Comparison of ENCODE assay signal across 1 cellular context in genomic region chr11:117097567-117098268, GRCh38.
A peak's percentile ranks its signal among the peaks of the same experiment; 100 is the strongest.
TF ChIP-seq lines count a peak whose summit lies in the region.

No MANE protein-coding gene starts in this region.

TF ChIP-seq in HepG2, 621 proteins besides CTCF, POLR2A, EP300 and RAD21:
- peak; percentile 30 for TF ChIP-seq ZFY (CRISPR knock-in tag; IDR thresholded peaks at IDR 0.05)
- TF ChIP-seq HES4 (CRISPR knock-in tag; IDR thresholded peaks at IDR 0.05; ENCODE audit: borderline replicate concordance), result peak; percentile 53; the same call in 1 of the 2 replicates
- TF ChIP-seq ZNF546 (CRISPR knock-in tag; conservative IDR thresholded peaks at IDR 0.05), result 0 out of 2 replicates have a peak, but pooled peaks have one; percentile 70
- TF ChIP-seq ZNF777 (CRISPR knock-in tag; IDR thresholded peaks at IDR 0.05), result peak; percentile 14; the same call in 1 of the 2 replicates
- TF ChIP-seq PHF8 (CRISPR knock-in tag; IDR thresholded peaks at IDR 0.05), result peak; percentile 38; the same call in 1 of the 2 replicates
- no peak for TF ChIP-seq CBFB (CRISPR knock-in tag; IDR thresholded peaks at IDR 0.05)
- peak; percentile 60; the same call in 1 of the 2 replicates for TF ChIP-seq UBTF (CRISPR knock-in tag; IDR thresholded peaks at IDR 0.05)
- TF ChIP-seq MAX (IDR thresholded peaks at IDR 0.05), result no peak
- TF ChIP-seq KAT7 (CRISPR knock-in tag; IDR thresholded peaks at IDR 0.05; ENCODE audit: borderline replicate concordance), result 0 out of 2 replicates have a peak, but pooled peaks have one; percentile 40
- no peak for TF ChIP-seq RELA (CRISPR knock-in tag; IDR thresholded peaks at IDR 0.05)
- TF ChIP-seq AGO2 (optimal IDR thresholded peaks at IDR 0.05; ENCODE audit: low read depth, low read length), result peak; percentile 35
- TF ChIP-seq ZNF101 (CRISPR knock-in tag; IDR thresholded peaks at IDR 0.05; ENCODE audit: borderline replicate concordance, low read depth), result no peak
- peak; percentile 4; the same call in 1 of the 2 replicates for TF ChIP-seq KDM5A (IDR thresholded peaks at IDR 0.05; ENCODE audit: borderline replicate concordance, low read length)
- no peak for TF ChIP-seq ZNF792 (CRISPR knock-in tag; IDR thresholded peaks at IDR 0.05)
- TF ChIP-seq MAZ (IDR thresholded peaks at IDR 0.05; ENCODE audit: borderline replicate concordance, low read depth, low read length), result no peak
- peak; percentile 15; the same call in 1 of the 2 replicates for TF ChIP-seq MAZ (CRISPR knock-in tag; IDR thresholded peaks at IDR 0.05; ENCODE audit: low read depth)
- peak; percentile 37; the same call in 1 of the 2 replicates for TF ChIP-seq ZFX (CRISPR knock-in tag; IDR thresholded peaks at IDR 0.05; ENCODE audit: low read depth)
- no peak for TF ChIP-seq MNT (IDR thresholded peaks at IDR 0.05)
- 0 out of 2 replicates have a peak, but pooled peaks have one; percentile 18 for TF ChIP-seq ZNF772 (CRISPR knock-in tag; IDR thresholded peaks at IDR 0.05)
- 0 out of 2 replicates have a peak, but pooled peaks have one; percentile 1 for TF ChIP-seq PATZ1 (CRISPR knock-in tag; IDR thresholded peaks at IDR 0.05)
- 0 out of 2 replicates have a peak, but pooled peaks have one; percentile 37 for TF ChIP-seq ZNF142 (CRISPR knock-in tag; IDR thresholded peaks at IDR 0.05)
- 0 out of 2 replicates have a peak, but pooled peaks have one; percentile 14 for TF ChIP-seq ZNF713 (CRISPR knock-in tag; IDR thresholded peaks at IDR 0.05)
- no peak for TF ChIP-seq ZNF30 (CRISPR knock-in tag; IDR thresholded peaks at IDR 0.05)
- TF ChIP-seq RBFOX2 (IDR thresholded peaks at IDR 0.05; ENCODE audit: low read depth, low read length), result 0 out of 2 replicates have a peak, but pooled peaks have one; percentile 46
- no peak for TF ChIP-seq DNMT3B (CRISPR knock-in tag; conservative IDR thresholded peaks at IDR 0.05)
- TF ChIP-seq ATF7-NPFF (CRISPR knock-in tag; IDR thresholded peaks at IDR 0.05; ENCODE audit: low read depth), result no peak; the same call in 1 of the 2 replicates
